10 cellular contexts compared by ENCODE assay signal in genomic region chr1:39154553-39155361, GRCh38. TPM values are rescaled to one million over a fixed set of nuclear protein-coding genes. Genes with fewer than 3 reads are reported as not detected.
A peak's percentile ranks its signal among the peaks of the same experiment; 100 is the strongest.
DNase-seq lines count a peak whose midpoint lies in the region; ATAC-seq and TF ChIP-seq lines count a peak whose summit lies in the region.
"Had no signal": no experiment of that assay in that cellular context is flagged by ENCODE, and none has a peak within 500 bp of the region (broad histone marks: within the 10 kb centered on the region; RNA-seq: fewer than 3 reads in every experiment).

No MANE protein-coding gene starts in this region.

- no peaks in the 10 kb centered on the region for H3K27me3 ChIP-seq in Panc1 (ENCODE audit: control insufficient read depth, insufficient read depth, low read length)
- no peaks in the 10 kb centered on the region for H3K27me3 ChIP-seq in prostate gland (replicated peaks; ENCODE audit: insufficient read depth)
- H3K27me3 ChIP-seq in effector memory CD4-positive, alpha-beta T cell (replicated peaks; ENCODE audit: control insufficient read depth, insufficient read depth, low read length, poor library complexity, severe bottlenecking) = no peaks in the 10 kb centered on the region
- H3K27me3 ChIP-seq: ovary had no signal

- POLR2A ChIA-PET in Panc1 (lab: Charles Lee) = no interaction called here

- H3K36me3 ChIP-seq in Panc1 (ENCODE audit: control insufficient read depth, insufficient read depth, low read length) (no peaks in the 10 kb centered on the region), prostate gland (no peaks in the 10 kb centered on the region)
- no peaks in the 10 kb centered on the region for H3K36me3 ChIP-seq in effector memory CD4-positive, alpha-beta T cell (ENCODE audit: control insufficient read depth, insufficient read depth, low read length)
- H3K36me3 ChIP-seq: ovary had no signal

- H3K4me1 ChIP-seq in Panc1 (ENCODE audit: control insufficient read depth, insufficient read depth, low read length) (peaks cover 90% of the 10 kb centered on the region), prostate gland (replicated peaks) (peaks cover 18% of the 10 kb centered on the region)
- H3K4me1 ChIP-seq in effector memory CD4-positive, alpha-beta T cell (ENCODE audit: control insufficient read depth, insufficient read depth, low read length, poor library complexity, severe bottlenecking) = no peaks in the 10 kb centered on the region

- WGBS in prostate gland = 53% methylated on average over 5 of the region's 5 CpGs

- H3K4me3 ChIP-seq in Panc1 (ENCODE audit: low read depth in 2 of 2, low read length in 2 of 2) = no peak overlapping the region
- H3K4me3 ChIP-seq in fibroblast of pulmonary artery (replicated peaks; ENCODE audit: low read depth, low read length) = no peak overlapping the region
- H3K4me3 ChIP-seq in prostate gland = no peak overlapping the region
- no peak overlapping the region for H3K4me3 ChIP-seq in effector memory CD4-positive, alpha-beta T cell (ENCODE audit: insufficient read depth, low read depth, low read length, poor library complexity, severe bottlenecking)
- H3K4me3 ChIP-seq: ovary had no signal

- TF ChIP-seq POLR2A in prostate gland (IDR thresholded peaks at IDR 0.05) = no peak

- intact Hi-C loops in Panc1 (cut with micrococcal nuclease; ENCODE audit: unreplicated experiment) = no loop called here
- intact Hi-C loops in prostate gland (cut with DNase I) = no loop called here

- TF ChIP-seq CTCF in Panc1 (IDR thresholded peaks at IDR 0.05) (no peak), fibroblast of pulmonary artery (IDR thresholded peaks at IDR 0.05; ENCODE audit: low read length, missing control alignments) (no peak), prostate gland (IDR thresholded peaks at IDR 0.05) (no peak)

- H3K27ac ChIP-seq in Panc1 (ENCODE audit: low read length) = peak overlapping the region; percentile 86
- peak overlapping the region; percentile 23 to 32 for H3K27ac ChIP-seq in prostate gland
- H3K27ac ChIP-seq in effector memory CD4-positive, alpha-beta T cell (ENCODE audit: insufficient read depth, low read length, poor library complexity, severe bottlenecking) = no peak overlapping the region
- H3K27ac ChIP-seq: ovary had no signal

- no TSS peak for BruUV-seq in Panc1 (replicated peaks; lab: Mats Ljungman, UMichigan)

- ATAC-seq in Panc1 = peak; percentile 41
- ATAC-seq in HG03432 (IDR thresholded peaks at IDR 0.05; ENCODE audit: unreplicated experiment) = no peak
- no peak for ATAC-seq in HG03442 (IDR thresholded peaks at IDR 0.05; ENCODE audit: unreplicated experiment)

- DNase-seq in ELR (ENCODE audit: low read depth) (peak; percentile 82), Panc1 (ENCODE audit: low read depth, low spot score) (no peak), fibroblast of pulmonary artery (ENCODE audit: low read depth) (peak; percentile 97), prostate gland (ENCODE audit: low spot score) (peak; percentile 38), NCI-H1694 (lab: John Stamatoyannopoulos, UW) (no peak)
- DNase-seq in effector memory CD4-positive, alpha-beta T cell = no peak
- DNase-seq: NCI-H1694 treated with DMSO at 0.1 percent for 48 hours had no signal

- in situ Hi-C loops in Panc1 (cut with HindIII; ENCODE audit: low pct_unique_long_range_greater_than_20kb, low sequenced_read_pairs) = no loop called here

- H3K9me3 ChIP-seq in Panc1 (ENCODE audit: control insufficient read depth, insufficient read depth, low read depth, low read length) (no peaks in the 10 kb centered on the region), prostate gland (no peaks in the 10 kb centered on the region)
- H3K9me3 ChIP-seq in effector memory CD4-positive, alpha-beta T cell (ENCODE audit: control insufficient read depth, low read length) = no peaks in the 10 kb centered on the region
- H3K9me3 ChIP-seq: ovary had no signal

- CTCF ChIA-PET in Panc1 (lab: Charles Lee) = no interaction called here

RNA-seq across cellular contexts. Expression of gene MACF1, which starts 49.7 kb away (rescaled TPM):
- total RNA-seq in Panc1 (2021; ENCODE audit: unreplicated experiment) (413 TPM), prostate gland (100 to 1,000 TPM; 154 to 355 TPM)
- polyA plus RNA-seq in Panc1 (2012; ENCODE audit: insufficient read length) = 162 TPM

Comparison
In these comparisons a context has a peak if more than half of its experiments do, and no peak if none do; other contexts are left out.
1. DNase-seq: peak in ELR (single experiment), fibroblast of pulmonary artery (single experiment) and prostate gland (single experiment); none in Panc1 (single experiment), effector memory CD4-positive, alpha-beta T cell (0 of 3) and NCI-H1694 (single experiment).